1 cellular context compared by ENCODE assay signal in the genomic region with DNA sequence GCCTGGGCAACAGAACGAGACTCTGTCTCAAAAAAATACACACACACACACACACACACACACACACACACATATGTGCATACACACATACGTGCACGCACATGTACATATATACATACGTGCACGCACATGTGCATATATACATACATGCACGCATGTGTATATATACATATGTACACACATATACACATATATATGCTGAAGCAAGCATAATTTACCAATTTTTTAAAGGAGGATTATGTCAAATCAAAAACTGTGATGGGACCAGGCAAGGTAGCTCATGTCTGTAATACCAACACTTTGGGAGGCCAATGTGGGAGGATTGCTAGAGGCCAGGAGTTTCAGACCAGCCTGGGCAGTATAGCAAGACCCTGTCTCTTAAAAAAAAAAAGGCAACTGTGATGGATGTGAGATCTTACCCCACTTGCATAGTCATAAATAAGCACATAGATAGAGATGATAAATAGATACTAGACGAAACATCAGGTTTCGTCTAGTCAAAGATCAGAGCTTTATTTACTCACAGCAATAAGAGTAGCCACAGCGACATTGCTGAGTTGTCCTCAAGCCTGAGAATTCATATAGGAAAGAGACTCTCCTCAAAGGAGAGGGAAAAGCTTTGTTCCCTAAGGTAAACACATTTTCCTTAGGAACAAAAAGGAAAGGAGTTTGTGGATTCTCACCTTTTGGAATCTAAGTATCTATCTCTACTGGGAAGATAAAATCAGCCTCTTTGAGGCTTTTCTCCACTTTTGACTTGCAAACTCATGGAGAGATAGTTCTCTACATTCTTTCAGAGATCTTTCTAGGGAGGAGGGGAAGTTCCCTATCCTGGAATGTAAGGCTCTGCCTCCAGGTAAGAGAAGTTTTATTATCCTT.
TF ChIP-seq lines count a peak whose summit lies in the region.

No MANE protein-coding gene starts in this region.

TF ChIP-seq in HCT116, 20 proteins besides CTCF, POLR2A, EP300 and RAD21 (continued from another document):
- no peak for TF ChIP-seq EGR1 (IDR thresholded peaks at IDR 0.05; ENCODE audit: low read depth)
- TF ChIP-seq ZFX (IDR thresholded peaks at IDR 0.05) = no peak
- TF ChIP-seq, protein P1, sequence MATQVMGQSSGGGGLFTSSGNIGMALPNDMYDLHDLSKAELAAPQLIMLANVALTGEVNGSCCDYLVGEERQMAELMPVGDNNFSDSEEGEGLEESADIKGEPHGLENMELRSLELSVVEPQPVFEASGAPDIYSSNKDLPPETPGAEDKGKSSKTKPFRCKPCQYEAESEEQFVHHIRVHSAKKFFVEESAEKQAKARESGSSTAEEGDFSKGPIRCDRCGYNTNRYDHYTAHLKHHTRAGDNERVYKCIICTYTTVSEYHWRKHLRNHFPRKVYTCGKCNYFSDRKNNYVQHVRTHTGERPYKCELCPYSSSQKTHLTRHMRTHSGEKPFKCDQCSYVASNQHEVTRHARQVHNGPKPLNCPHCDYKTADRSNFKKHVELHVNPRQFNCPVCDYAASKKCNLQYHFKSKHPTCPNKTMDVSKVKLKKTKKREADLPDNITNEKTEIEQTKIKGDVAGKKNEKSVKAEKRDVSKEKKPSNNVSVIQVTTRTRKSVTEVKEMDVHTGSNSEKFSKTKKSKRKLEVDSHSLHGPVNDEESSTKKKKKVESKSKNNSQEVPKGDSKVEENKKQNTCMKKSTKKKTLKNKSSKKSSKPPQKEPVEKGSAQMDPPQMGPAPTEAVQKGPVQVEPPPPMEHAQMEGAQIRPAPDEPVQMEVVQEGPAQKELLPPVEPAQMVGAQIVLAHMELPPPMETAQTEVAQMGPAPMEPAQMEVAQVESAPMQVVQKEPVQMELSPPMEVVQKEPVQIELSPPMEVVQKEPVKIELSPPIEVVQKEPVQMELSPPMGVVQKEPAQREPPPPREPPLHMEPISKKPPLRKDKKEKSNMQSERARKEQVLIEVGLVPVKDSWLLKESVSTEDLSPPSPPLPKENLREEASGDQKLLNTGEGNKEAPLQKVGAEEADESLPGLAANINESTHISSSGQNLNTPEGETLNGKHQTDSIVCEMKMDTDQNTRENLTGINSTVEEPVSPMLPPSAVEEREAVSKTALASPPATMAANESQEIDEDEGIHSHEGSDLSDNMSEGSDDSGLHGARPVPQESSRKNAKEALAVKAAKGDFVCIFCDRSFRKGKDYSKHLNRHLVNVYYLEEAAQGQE (IDR thresholded peaks at IDR 0.05; ENCODE audit: low read depth) = no peak
- TF ChIP-seq CBX3 (IDR thresholded peaks at IDR 0.05; ENCODE audit: low read depth) = no peak
